ENCODE assay signal across 2 cellular contexts in the genomic region with DNA sequence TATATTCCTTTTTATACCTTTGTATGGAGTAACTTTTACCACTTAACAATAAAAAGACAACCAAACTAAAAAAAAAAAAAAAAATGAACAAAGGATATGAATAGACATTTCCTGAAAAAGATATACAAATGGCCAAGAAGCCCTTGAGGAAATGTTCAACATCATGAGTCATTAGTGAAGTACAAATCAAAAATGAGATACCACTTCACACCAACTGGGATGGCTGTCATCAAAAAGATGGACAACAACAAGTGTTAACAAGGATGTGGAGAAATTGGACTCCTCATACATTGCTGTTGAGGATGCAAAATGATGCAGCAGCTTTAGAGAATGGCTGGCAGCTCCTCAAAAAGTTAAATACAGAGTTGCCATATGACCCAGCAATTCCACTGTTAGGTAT.
A peak's percentile ranks its signal among the peaks of the same experiment; 100 is the strongest.
TF ChIP-seq lines count a peak whose summit lies in the region.

No MANE protein-coding gene starts in this region.

TF ChIP-seq in GM12891, 5 proteins besides CTCF, POLR2A, EP300 and RAD21 (continued from another document):
- TF ChIP-seq TAF1 (IDR thresholded peaks at IDR 0.05; ENCODE audit: low read depth, low read length) = no peak
- TF ChIP-seq POLR2AphosphoS5 (IDR thresholded peaks at IDR 0.05; ENCODE audit: low read depth, low read length) = no peak

TF ChIP-seq in endothelial cell of umbilical vein, 7 proteins besides CTCF, POLR2A, EP300 and RAD21 (continued from another document):
- peak; percentile 83 for TF ChIP-seq FOS (IDR thresholded peaks at IDR 0.05; ENCODE audit: borderline replicate concordance, insufficient read depth, low read length)
TF ChIP-seq in endothelial cell of umbilical vein: peak in this region for 2.
